ENCODE assay signal across 1 cellular context in the genomic region with DNA sequence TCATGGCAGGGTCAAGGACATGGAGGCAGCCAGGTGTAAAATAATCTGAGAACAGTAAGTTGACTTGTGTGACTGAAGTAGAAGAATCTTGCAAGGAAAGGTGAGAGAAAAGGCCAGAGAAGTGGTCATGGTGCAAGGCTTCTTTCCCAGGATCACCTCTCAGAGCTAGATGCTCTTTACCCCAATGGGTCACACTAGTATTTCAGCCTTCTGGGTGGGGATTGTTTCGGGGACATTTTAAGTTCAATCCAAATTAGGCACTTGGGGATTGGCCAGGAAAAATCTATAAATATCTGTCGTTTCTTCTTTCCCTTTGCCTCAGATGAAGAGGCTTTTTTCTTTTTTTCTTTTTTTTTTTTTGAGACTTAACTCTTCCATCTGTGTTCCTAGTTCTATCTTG.
TF ChIP-seq lines count a peak whose summit lies in the region.

No MANE protein-coding gene starts in this region.

TF ChIP-seq in HepG2, 621 proteins besides CTCF, POLR2A, EP300 and RAD21 (continued from another document):
- TF ChIP-seq, protein P1, sequence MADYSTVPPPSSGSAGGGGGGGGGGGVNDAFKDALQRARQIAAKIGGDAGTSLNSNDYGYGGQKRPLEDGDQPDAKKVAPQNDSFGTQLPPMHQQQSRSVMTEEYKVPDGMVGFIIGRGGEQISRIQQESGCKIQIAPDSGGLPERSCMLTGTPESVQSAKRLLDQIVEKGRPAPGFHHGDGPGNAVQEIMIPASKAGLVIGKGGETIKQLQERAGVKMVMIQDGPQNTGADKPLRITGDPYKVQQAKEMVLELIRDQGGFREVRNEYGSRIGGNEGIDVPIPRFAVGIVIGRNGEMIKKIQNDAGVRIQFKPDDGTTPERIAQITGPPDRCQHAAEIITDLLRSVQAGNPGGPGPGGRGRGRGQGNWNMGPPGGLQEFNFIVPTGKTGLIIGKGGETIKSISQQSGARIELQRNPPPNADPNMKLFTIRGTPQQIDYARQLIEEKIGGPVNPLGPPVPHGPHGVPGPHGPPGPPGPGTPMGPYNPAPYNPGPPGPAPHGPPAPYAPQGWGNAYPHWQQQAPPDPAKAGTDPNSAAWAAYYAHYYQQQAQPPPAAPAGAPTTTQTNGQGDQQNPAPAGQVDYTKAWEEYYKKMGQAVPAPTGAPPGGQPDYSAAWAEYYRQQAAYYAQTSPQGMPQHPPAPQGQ (CRISPR knock-in tag; IDR thresholded peaks at IDR 0.05; ENCODE audit: borderline replicate concordance): no peak
- TF ChIP-seq MXI1 (IDR thresholded peaks at IDR 0.05; ENCODE audit: borderline replicate concordance, low read depth, low read length) (no peak), MIXL1 (CRISPR knock-in tag; IDR thresholded peaks at IDR 0.05) (no peak), EHMT2 (IDR thresholded peaks at IDR 0.05; ENCODE audit: borderline replicate concordance, low read depth, low read length) (no peak), KAT8 (CRISPR knock-in tag; IDR thresholded peaks at IDR 0.05) (no peak), ZNF614 (CRISPR knock-in tag; IDR thresholded peaks at IDR 0.05; ENCODE audit: borderline replicate concordance) (no peak), CAMTA2 (CRISPR knock-in tag; IDR thresholded peaks at IDR 0.05; ENCODE audit: borderline replicate concordance) (no peak), ZHX2 (IDR thresholded peaks at IDR 0.05; ENCODE audit: low read depth) (no peak), ZHX2 (CRISPR knock-in tag; IDR thresholded peaks at IDR 0.05; ENCODE audit: borderline replicate concordance) (no peak), ZSCAN21 (CRISPR knock-in tag; IDR thresholded peaks at IDR 0.05; ENCODE audit: borderline replicate concordance) (no peak)
- TF ChIP-seq, protein P2, sequence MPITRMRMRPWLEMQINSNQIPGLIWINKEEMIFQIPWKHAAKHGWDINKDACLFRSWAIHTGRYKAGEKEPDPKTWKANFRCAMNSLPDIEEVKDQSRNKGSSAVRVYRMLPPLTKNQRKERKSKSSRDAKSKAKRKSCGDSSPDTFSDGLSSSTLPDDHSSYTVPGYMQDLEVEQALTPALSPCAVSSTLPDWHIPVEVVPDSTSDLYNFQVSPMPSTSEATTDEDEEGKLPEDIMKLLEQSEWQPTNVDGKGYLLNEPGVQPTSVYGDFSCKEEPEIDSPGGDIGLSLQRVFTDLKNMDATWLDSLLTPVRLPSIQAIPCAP (CRISPR knock-in tag; IDR thresholded peaks at IDR 0.05; ENCODE audit: low read depth): no peak
